In the genomic region with DNA sequence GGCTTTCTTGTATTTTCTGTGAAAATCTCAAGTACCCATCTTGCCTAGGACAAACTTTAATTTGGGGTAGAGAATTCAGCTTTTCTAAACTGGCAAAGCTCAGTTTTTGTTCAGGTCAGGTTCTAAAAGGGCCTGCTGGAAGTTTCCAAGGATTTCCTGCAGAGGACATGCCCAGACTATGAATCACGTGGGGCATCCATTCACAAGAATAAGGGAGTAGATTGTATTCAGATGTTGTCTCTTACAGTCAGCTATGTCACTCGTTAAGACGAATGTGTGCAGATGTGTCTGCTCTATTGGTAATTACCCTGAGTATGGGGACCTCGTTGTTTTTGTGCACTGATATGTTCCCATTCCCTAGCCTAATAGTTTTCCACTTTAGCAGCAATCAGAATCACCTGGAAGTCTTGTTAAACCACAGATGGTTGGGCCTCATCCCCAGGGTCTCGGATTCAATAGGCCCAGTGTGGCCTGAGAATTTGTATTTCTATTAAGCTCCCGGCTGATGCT, we compare ENCODE assay signal across 1 cellular context.
TF ChIP-seq lines count a peak whose summit lies in the region.

No MANE protein-coding gene starts in this region.

TF ChIP-seq in SK-N-SH, 30 proteins besides CTCF, POLR2A, EP300 and RAD21 (continued from another document):
- TF ChIP-seq, protein P1, sequence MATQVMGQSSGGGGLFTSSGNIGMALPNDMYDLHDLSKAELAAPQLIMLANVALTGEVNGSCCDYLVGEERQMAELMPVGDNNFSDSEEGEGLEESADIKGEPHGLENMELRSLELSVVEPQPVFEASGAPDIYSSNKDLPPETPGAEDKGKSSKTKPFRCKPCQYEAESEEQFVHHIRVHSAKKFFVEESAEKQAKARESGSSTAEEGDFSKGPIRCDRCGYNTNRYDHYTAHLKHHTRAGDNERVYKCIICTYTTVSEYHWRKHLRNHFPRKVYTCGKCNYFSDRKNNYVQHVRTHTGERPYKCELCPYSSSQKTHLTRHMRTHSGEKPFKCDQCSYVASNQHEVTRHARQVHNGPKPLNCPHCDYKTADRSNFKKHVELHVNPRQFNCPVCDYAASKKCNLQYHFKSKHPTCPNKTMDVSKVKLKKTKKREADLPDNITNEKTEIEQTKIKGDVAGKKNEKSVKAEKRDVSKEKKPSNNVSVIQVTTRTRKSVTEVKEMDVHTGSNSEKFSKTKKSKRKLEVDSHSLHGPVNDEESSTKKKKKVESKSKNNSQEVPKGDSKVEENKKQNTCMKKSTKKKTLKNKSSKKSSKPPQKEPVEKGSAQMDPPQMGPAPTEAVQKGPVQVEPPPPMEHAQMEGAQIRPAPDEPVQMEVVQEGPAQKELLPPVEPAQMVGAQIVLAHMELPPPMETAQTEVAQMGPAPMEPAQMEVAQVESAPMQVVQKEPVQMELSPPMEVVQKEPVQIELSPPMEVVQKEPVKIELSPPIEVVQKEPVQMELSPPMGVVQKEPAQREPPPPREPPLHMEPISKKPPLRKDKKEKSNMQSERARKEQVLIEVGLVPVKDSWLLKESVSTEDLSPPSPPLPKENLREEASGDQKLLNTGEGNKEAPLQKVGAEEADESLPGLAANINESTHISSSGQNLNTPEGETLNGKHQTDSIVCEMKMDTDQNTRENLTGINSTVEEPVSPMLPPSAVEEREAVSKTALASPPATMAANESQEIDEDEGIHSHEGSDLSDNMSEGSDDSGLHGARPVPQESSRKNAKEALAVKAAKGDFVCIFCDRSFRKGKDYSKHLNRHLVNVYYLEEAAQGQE (IDR thresholded peaks at IDR 0.05; ENCODE audit: low read depth, low read length): no peak
- TF ChIP-seq FOSL2 (IDR thresholded peaks at IDR 0.05; ENCODE audit: borderline replicate concordance, low read depth) (no peak), NFIC (IDR thresholded peaks at IDR 0.05; ENCODE audit: borderline replicate concordance) (no peak), SIN3A (IDR thresholded peaks at IDR 0.05; ENCODE audit: borderline replicate concordance, low read depth, low read length) (no peak), TCF12 (IDR thresholded peaks at IDR 0.05) (no peak)
- TF ChIP-seq, protein P2, sequence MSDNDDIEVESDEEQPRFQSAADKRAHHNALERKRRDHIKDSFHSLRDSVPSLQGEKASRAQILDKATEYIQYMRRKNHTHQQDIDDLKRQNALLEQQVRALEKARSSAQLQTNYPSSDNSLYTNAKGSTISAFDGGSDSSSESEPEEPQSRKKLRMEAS (IDR thresholded peaks at IDR 0.05; ENCODE audit: low read depth): no peak
